12 cellular contexts compared by ENCODE assay signal in the genomic region with DNA sequence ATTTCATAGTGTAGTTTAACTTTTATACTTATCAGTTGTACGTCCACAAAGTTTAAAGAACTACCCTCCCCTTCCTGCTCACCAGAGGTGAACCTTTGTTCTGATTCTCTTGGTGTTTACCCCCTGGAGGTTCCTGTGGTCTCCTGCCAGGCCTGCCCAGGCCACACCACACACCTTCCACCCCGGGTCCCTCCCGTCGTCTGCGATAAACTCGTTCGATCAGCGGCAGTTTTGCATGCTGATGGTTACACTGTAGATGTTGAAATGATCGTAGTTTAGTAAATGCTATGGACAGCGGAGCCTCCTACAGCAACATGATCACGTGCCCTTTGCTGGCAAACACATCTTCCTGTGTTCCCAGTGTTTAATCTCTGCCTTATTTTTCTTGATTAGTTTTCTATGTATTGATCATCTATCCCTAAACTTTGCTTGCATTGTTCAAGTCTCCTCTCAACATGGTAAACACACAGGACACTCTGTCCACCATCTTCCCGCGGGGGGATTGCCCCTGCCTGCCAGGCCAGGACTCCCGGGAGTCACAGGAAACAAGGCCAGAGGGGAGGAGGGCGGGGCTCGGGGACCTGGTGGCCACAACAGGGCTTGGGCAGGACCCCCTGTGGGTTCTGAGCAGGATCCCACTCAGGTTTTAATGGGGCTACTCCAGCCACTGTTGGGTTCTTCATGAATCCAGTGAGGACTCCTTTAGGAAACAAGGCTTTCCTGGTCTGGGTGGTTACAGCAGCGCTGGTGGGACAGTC. TPM values are rescaled to one million over a fixed set of nuclear protein-coding genes. Genes with fewer than 3 reads are reported as not detected.
DNase-seq lines count a peak whose midpoint lies in the region; ATAC-seq and TF ChIP-seq lines count a peak whose summit lies in the region.
"Had no signal": no experiment of that assay in that cellular context is flagged by ENCODE, and none has a peak within 500 bp of the region (broad histone marks: within the 10 kb centered on the region; RNA-seq: fewer than 3 reads in every experiment).

No MANE protein-coding gene starts in this region.

- in situ Hi-C loops in gastrocnemius medialis (cut with MboI; ENCODE audit: low sequenced_read_pairs in 4 of 4): no loop called here

- no peak for ATAC-seq in CD4-positive, alpha-beta T cell (ENCODE audit: poor library complexity)
- no peak for ATAC-seq in gastrocnemius medialis

- H3K27me3 ChIP-seq in CD4-positive, alpha-beta T cell (ENCODE audit: control insufficient read depth, insufficient read depth, low read length): peaks cover 16% of the 10 kb centered on the region
- peaks cover 30 to 33% (median 31%) of the 10 kb centered on the region in 3 donors for H3K27me3 ChIP-seq in gastrocnemius medialis

- CTCF ChIA-PET in CD4-positive, alpha-beta T cell (lab: Charles Lee): no interaction called here
- CTCF ChIA-PET in activated CD4-positive, alpha-beta T cell treated with anti-CD3 and anti-CD28 coated beads, Interleukin-2, amount 10 ng/mL, durations not matched to agents 7 days and 5 days (lab: Charles Lee): no interaction called here

- H3K27me3 Mint-ChIP-seq in CD4-positive, alpha-beta T cell: peaks cover 13% of the 10 kb centered on the region
- peaks cover 8% of the 10 kb centered on the region for H3K27me3 Mint-ChIP-seq in IgD-negative memory B cell
- peaks cover 17% of the 10 kb centered on the region for H3K27me3 Mint-ChIP-seq in glutamatergic neuron (ENCODE audit: unreplicated experiment)
- peaks cover 64% of the 10 kb centered on the region for H3K27me3 Mint-ChIP-seq in progenitor cell of endocrine pancreas
- H3K27me3 Mint-ChIP-seq in activated CD4-positive, alpha-beta T cell treated with anti-CD3 and anti-CD28 coated beads, Interleukin-2, amount 10 ng/mL, durations not matched to agents 7 days and 5 days: peaks cover 5% of the 10 kb centered on the region

- peak overlapping the region; percentile 62 for H3K4me3 Mint-ChIP-seq in CD4-positive, alpha-beta T cell
- H3K4me3 Mint-ChIP-seq in IgD-negative memory B cell: peak overlapping the region in 3 of 4 donors; percentile 41 to 84 (median 56)
- peak overlapping the region; percentile 39 for H3K4me3 Mint-ChIP-seq in glutamatergic neuron (ENCODE audit: unreplicated experiment)
- H3K4me3 Mint-ChIP-seq in progenitor cell of endocrine pancreas (ENCODE audit: low read depth): no peak overlapping the region
- no peak overlapping the region for H3K4me3 Mint-ChIP-seq in activated CD4-positive, alpha-beta T cell treated with anti-CD3 and anti-CD28 coated beads, Interleukin-2, amount 10 ng/mL, durations not matched to agents 7 days and 5 days
- H3K4me3 Mint-ChIP-seq: HFFc6 had no signal

- no peak for DNase-seq in CD4-positive, alpha-beta T cell
- DNase-seq in glutamatergic neuron (no peak), progenitor cell of endocrine pancreas (ENCODE audit: low spot score, unreplicated experiment) (no peak), DMS 273 (lab: John Stamatoyannopoulos, UW; ENCODE audit: unreplicated experiment) (no peak), gastrocnemius medialis (no peak)
- DNase-seq in activated CD4-positive, alpha-beta T cell treated with anti-CD3 and anti-CD28 coated beads, Interleukin-2, amount 10 ng/mL, durations not matched to agents 7 days and 5 days: no peak
- DNase-seq: BE2C, EL, HFFc6, Kasumi-1 had no signal

- H3K4me1 Mint-ChIP-seq in CD4-positive, alpha-beta T cell (ENCODE audit: low read depth): peaks cover 19% of the 10 kb centered on the region
- H3K4me1 Mint-ChIP-seq in IgD-negative memory B cell (peaks cover 16 to 18% (median 16%) of the 10 kb centered on the region in 3 donors), glutamatergic neuron (ENCODE audit: low read depth, unreplicated experiment) (peaks cover 25% of the 10 kb centered on the region), progenitor cell of endocrine pancreas (ENCODE audit: low read depth) (peaks cover 19% of the 10 kb centered on the region)
- peaks cover 20% of the 10 kb centered on the region for H3K4me1 Mint-ChIP-seq in activated CD4-positive, alpha-beta T cell treated with anti-CD3 and anti-CD28 coated beads, Interleukin-2, amount 10 ng/mL, durations not matched to agents 7 days and 5 days

- peaks cover 11 to 18% of the 10 kb centered on the region in 2 donors for H3K4me1 ChIP-seq in gastrocnemius medialis
- H3K4me1 ChIP-seq: BE2C had no signal

- peaks cover 7% of the 10 kb centered on the region for H3K36me3 Mint-ChIP-seq in CD4-positive, alpha-beta T cell (ENCODE audit: low read depth)
- H3K36me3 Mint-ChIP-seq in IgD-negative memory B cell (peaks cover 5% of the 10 kb centered on the region), glutamatergic neuron (ENCODE audit: unreplicated experiment) (peaks cover 4% of the 10 kb centered on the region), progenitor cell of endocrine pancreas (ENCODE audit: insufficient read depth) (no peaks in the 10 kb centered on the region)
- H3K36me3 Mint-ChIP-seq in activated CD4-positive, alpha-beta T cell treated with anti-CD3 and anti-CD28 coated beads, Interleukin-2, amount 10 ng/mL, durations not matched to agents 7 days and 5 days (ENCODE audit: low read depth): peaks cover 2% of the 10 kb centered on the region

- no peak overlapping the region for H3K4me3 ChIP-seq in gastrocnemius medialis
- H3K4me3 ChIP-seq: SK-N-MC had no signal

- no peak for TF ChIP-seq CTCF in CD4-positive, alpha-beta T cell (IDR thresholded peaks at IDR 0.05)
- no peak for TF ChIP-seq CTCF in glutamatergic neuron (IDR thresholded peaks at IDR 0.05; ENCODE audit: partially characterized antibody, unreplicated experiment)
- no peak for TF ChIP-seq CTCF in progenitor cell of endocrine pancreas (IDR thresholded peaks at IDR 0.05; ENCODE audit: unreplicated experiment)
- no peak for TF ChIP-seq CTCF in gastrocnemius medialis (IDR thresholded peaks at IDR 0.05 in 4 of 5, conservative IDR thresholded peaks at IDR 0.05 in 1 of 5)

- no peaks in the 10 kb centered on the region for H3K36me3 ChIP-seq in gastrocnemius medialis
- H3K36me3 ChIP-seq: BE2C had no signal

- POLR2A ChIA-PET in CD4-positive, alpha-beta T cell (lab: Charles Lee): no interaction called here
- POLR2A ChIA-PET in activated CD4-positive, alpha-beta T cell treated with anti-CD3 and anti-CD28 coated beads, Interleukin-2, amount 10 ng/mL, durations not matched to agents 7 days and 5 days (lab: Charles Lee): no interaction called here

- intact Hi-C loops in CD4-positive, alpha-beta T cell (cut with DNase I, micrococcal nuclease): no loop called here
- intact Hi-C loops in gastrocnemius medialis (cut with DNase I; ENCODE audit: low total_unique reads): loop anchor here (10.0 kb wide), 1 partner anchor 276 kb away; a partner anchor contains a TSS

- no peak overlapping the region for H3K27ac ChIP-seq in CD4-positive, alpha-beta T cell (ENCODE audit: low read depth, low read length)
- H3K27ac ChIP-seq in gastrocnemius medialis: no peak overlapping the region
- H3K27ac ChIP-seq: SK-N-MC had no signal

- no peaks in the 10 kb centered on the region for H3K9me3 Mint-ChIP-seq in CD4-positive, alpha-beta T cell
- H3K9me3 Mint-ChIP-seq in IgD-negative memory B cell (no peaks in the 10 kb centered on the region), glutamatergic neuron (ENCODE audit: unreplicated experiment) (no peaks in the 10 kb centered on the region), progenitor cell of endocrine pancreas (ENCODE audit: low read depth) (no peaks in the 10 kb centered on the region)
- H3K9me3 Mint-ChIP-seq in activated CD4-positive, alpha-beta T cell treated with anti-CD3 and anti-CD28 coated beads, Interleukin-2, amount 10 ng/mL, durations not matched to agents 7 days and 5 days: no peaks in the 10 kb centered on the region
- H3K9me3 Mint-ChIP-seq: HFFc6 had no signal

- peak overlapping the region; percentile 12 for H3K27ac Mint-ChIP-seq in CD4-positive, alpha-beta T cell
- H3K27ac Mint-ChIP-seq in IgD-negative memory B cell (peak overlapping the region in 2 of 3 donors; percentile 5 to 82), glutamatergic neuron (ENCODE audit: unreplicated experiment) (no peak overlapping the region), progenitor cell of endocrine pancreas (peak overlapping the region; percentile 26)
- no peak overlapping the region for H3K27ac Mint-ChIP-seq in activated CD4-positive, alpha-beta T cell treated with anti-CD3 and anti-CD28 coated beads, Interleukin-2, amount 10 ng/mL, durations not matched to agents 7 days and 5 days
- H3K27ac Mint-ChIP-seq: HFFc6 had no signal

- TF ChIP-seq POLR2A in gastrocnemius medialis (IDR thresholded peaks at IDR 0.05): no peak

- H3K9me3 ChIP-seq in CD4-positive, alpha-beta T cell (ENCODE audit: control insufficient read depth, low read length): no peaks in the 10 kb centered on the region
- H3K9me3 ChIP-seq in gastrocnemius medialis: no peaks in the 10 kb centered on the region

RNA-seq across cellular contexts. Expression of a gene that starts 2.8 kb away (rescaled TPM):
- total RNA-seq in CD4-positive, alpha-beta T cell: 10 to 100 TPM; 44.7 to 49.5 TPM
- 53.9 TPM for polyA plus RNA-seq in IgD-negative memory B cell
- 29.3 TPM for total RNA-seq in glutamatergic neuron (ENCODE audit: unreplicated experiment)
- 25.2 and 31.3 TPM in 2 replicates for total RNA-seq in progenitor cell of endocrine pancreas
- total RNA-seq in activated CD4-positive, alpha-beta T cell treated with anti-CD3 and anti-CD28 coated beads, Interleukin-2, amount 10 ng/mL, durations not matched to agents 7 days and 5 days: 10 to 100 TPM; 57.3 to 62.0 TPM
- 10 to 100 TPM; 17.8 to 20.7 (median 19.4) TPM for total RNA-seq in gastrocnemius medialis

Comparison
In these comparisons a context has a peak if more than half of its experiments do, and no peak if none do; other contexts are left out.
1. H3K27ac Mint-ChIP-seq: peak in CD4-positive, alpha-beta T cell (single experiment), IgD-negative memory B cell (2 of 3) and progenitor cell of endocrine pancreas (single experiment); none in glutamatergic neuron (single experiment) and activated CD4-positive, alpha-beta T cell treated with anti-CD3 and anti-CD28 coated beads, Interleukin-2, amount 10 ng/mL, durations not matched to agents 7 days and 5 days (single experiment).
2. H3K4me3 Mint-ChIP-seq: peak in CD4-positive, alpha-beta T cell (single experiment), IgD-negative memory B cell (3 of 4) and glutamatergic neuron (single experiment); none in progenitor cell of endocrine pancreas (single experiment) and activated CD4-positive, alpha-beta T cell treated with anti-CD3 and anti-CD28 coated beads, Interleukin-2, amount 10 ng/mL, durations not matched to agents 7 days and 5 days (single experiment).